ENCODE assay signal across 28 cellular contexts in genomic region chr12:113886721-113887120, GRCh38.
"Had no signal": no experiment of that assay in that cellular context is flagged by ENCODE, and none has a peak within 500 bp of the region (broad histone marks: within the 10 kb centered on the region; RNA-seq: fewer than 3 reads in every experiment).

No MANE protein-coding gene starts in this region.

- H3K27ac Mint-ChIP-seq: stimulated activated effector memory CD8-positive, alpha-beta T cell treated with anti-CD3 and anti-CD28 coated beads, Interleukin-12 subunit alpha, Interleukin-12 subunit beta, amount 100 ng/mL, for 72 hours; stimulated activated memory B cell treated with anti-CD40 and anti-IgM and Interleukin-4, amounts not matched to agents 10 μg/mL and 1 μg/mL and 100 μg/mL, for 72 hours; stimulated activated naive B cell treated with anti-CD40 and anti-IgM and Interleukin-4, amounts not matched to agents 10 μg/mL and 1 μg/mL and 100 μg/mL, for 72 hours; stimulated activated naive CD8-positive, alpha-beta T cell treated with anti-CD3 and anti-CD28 coated beads, Interleukin-15, Interleukin-2, amounts not matched to agents 100 ng/mL and 50 ng/mL, for 24 hours; type B pancreatic cell had no signal

- H3K4me3 ChIP-seq: stomach, suprapubic skin, testis, thoracic aorta, thyroid gland, tibial artery, tibial nerve, transverse colon, upper lobe of left lung, upper lobe of right lung, uterus, vagina had no signal

- H3K4me3 Mint-ChIP-seq: stimulated activated effector memory CD8-positive, alpha-beta T cell treated with anti-CD3 and anti-CD28 coated beads, Interleukin-12 subunit alpha, Interleukin-12 subunit beta, amount 100 ng/mL, for 72 hours; stimulated activated memory B cell treated with anti-CD40 and anti-IgM and Interleukin-4, amounts not matched to agents 10 μg/mL and 1 μg/mL and 100 μg/mL, for 72 hours; stimulated activated naive B cell treated with anti-CD40 and anti-IgM and Interleukin-4, amounts not matched to agents 10 μg/mL and 1 μg/mL and 100 μg/mL, for 72 hours; stimulated activated naive CD8-positive, alpha-beta T cell treated with anti-CD3 and anti-CD28 coated beads, Interleukin-15, amount 100 ng/mL, for 72 hours; stimulated activated naive CD8-positive, alpha-beta T cell treated with anti-CD3 and anti-CD28 coated beads, Interleukin-15, Interleukin-2, amounts not matched to agents 100 ng/mL and 50 ng/mL, for 24 hours; type B pancreatic cell had no signal

- H3K27ac ChIP-seq: stomach, suprapubic skin, testis, thoracic aorta, thyroid gland, tibial artery, tibial nerve, transverse colon, upper lobe of left lung, upper lobe of right lung, uterus, vagina had no signal

- H3K4me1 ChIP-seq: stomach, testis, thyroid gland, transverse colon, upper lobe of left lung, upper lobe of right lung had no signal

- ATAC-seq: stimulated activated effector memory CD8-positive, alpha-beta T cell treated with anti-CD3 and anti-CD28 coated beads, Interleukin-12 subunit alpha, Interleukin-12 subunit beta, amount 100 ng/mL, for 72 hours; stimulated activated memory B cell treated with anti-CD40 and anti-IgM and Interleukin-4, amounts not matched to agents 10 μg/mL and 1 μg/mL and 100 μg/mL, for 72 hours; stimulated activated naive B cell treated with anti-CD40 and anti-IgM and Interleukin-4, amounts not matched to agents 10 μg/mL and 1 μg/mL and 100 μg/mL, for 72 hours; stimulated activated naive CD8-positive, alpha-beta T cell treated with anti-CD3 and anti-CD28 coated beads, Interleukin-15, amount 100 ng/mL, for 72 hours; stimulated activated naive CD8-positive, alpha-beta T cell treated with anti-CD3 and anti-CD28 coated beads, Interleukin-15, Interleukin-2, amounts not matched to agents 100 U/mL and 50 U/mL, for 24 hours; upper lobe of right lung had no signal

- H3K36me3 ChIP-seq: thoracic aorta, transverse colon, upper lobe of right lung, uterus, vagina had no signal

- H3K27me3 Mint-ChIP-seq: stimulated activated memory B cell treated with anti-CD40 and anti-IgM and Interleukin-4, amounts not matched to agents 10 μg/mL and 1 μg/mL and 100 μg/mL, for 72 hours; stimulated activated naive B cell treated with anti-CD40 and anti-IgM and Interleukin-4, amounts not matched to agents 10 μg/mL and 1 μg/mL and 100 μg/mL, for 72 hours; stimulated activated naive CD8-positive, alpha-beta T cell treated with anti-CD3 and anti-CD28 coated beads, Interleukin-15, amount 100 ng/mL, for 72 hours; stimulated activated naive CD8-positive, alpha-beta T cell treated with anti-CD3 and anti-CD28 coated beads, Interleukin-15, Interleukin-2, amounts not matched to agents 100 ng/mL and 50 ng/mL, for 24 hours; type B pancreatic cell had no signal

- H3K4me1 Mint-ChIP-seq: stimulated activated memory B cell treated with anti-CD40 and anti-IgM and Interleukin-4, amounts not matched to agents 10 μg/mL and 1 μg/mL and 100 μg/mL, for 72 hours; stimulated activated naive CD8-positive, alpha-beta T cell treated with anti-CD3 and anti-CD28 coated beads, Interleukin-15, amount 100 ng/mL, for 72 hours had no signal

- DNase-seq: stimulated activated CD4-positive, alpha-beta T cell treated with anti-CD3 and anti-CD28 coated beads, Interleukin-2, amount 100 ng/mL, for 48 hours; stimulated activated CD4-positive, alpha-beta T cell treated with anti-CD3 and anti-CD28 coated beads, Interleukin-4, amount 100 ng/mL, for 1 hour; stimulated activated CD4-positive, alpha-beta T cell treated with anti-CD3 and anti-CD28 coated beads, Interleukin-4, amount 100 ng/mL, for 24 hours; stimulated activated CD4-positive, alpha-beta T cell treated with anti-CD3 and anti-CD28 coated beads, Interleukin-4, amount 100 ng/mL, for 4 hours; stimulated activated CD8-positive, alpha-beta memory T cell treated with anti-CD3 and anti-CD28 coated beads, Interleukin-4, amount 100 ng/mL, for 48 hours; stimulated activated naive B cell treated with anti-CD40 and anti-IgM and Interleukin-4, amounts not matched to agents 10 μg/mL and 1 μg/mL and 100 μg/mL, for 72 hours; stimulated activated naive CD4-positive, alpha-beta T cell; stimulated activated naive CD4-positive, alpha-beta T cell treated with Interleukin-2 at 50 U/mL for 16 hours; stimulated activated naive CD8-positive, alpha-beta T cell treated with anti-CD3 and anti-CD28 coated beads, Interleukin-15, amount 100 ng/mL, for 72 hours; stimulated activated naive CD8-positive, alpha-beta T cell treated with anti-CD3 and anti-CD28 coated beads, Interleukin-15, Interleukin-2, amounts not matched to agents 100 U/mL and 50 U/mL, for 24 hours; stomach; substantia nigra; testis; thyroid gland; tibial artery; transverse colon; trophoblast cell; upper lobe of left lung; upper lobe of right lung; uterus had no signal

- H3K9me3 Mint-ChIP-seq: stimulated activated effector memory CD8-positive, alpha-beta T cell treated with anti-CD3 and anti-CD28 coated beads, Interleukin-12 subunit alpha, Interleukin-12 subunit beta, amount 100 ng/mL, for 72 hours; stimulated activated memory B cell treated with anti-CD40 and anti-IgM and Interleukin-4, amounts not matched to agents 10 μg/mL and 1 μg/mL and 100 μg/mL, for 72 hours; stimulated activated naive B cell treated with anti-CD40 and anti-IgM and Interleukin-4, amounts not matched to agents 10 μg/mL and 1 μg/mL and 100 μg/mL, for 72 hours; stimulated activated naive CD8-positive, alpha-beta T cell treated with anti-CD3 and anti-CD28 coated beads, Interleukin-15, amount 100 ng/mL, for 72 hours; stimulated activated naive CD8-positive, alpha-beta T cell treated with anti-CD3 and anti-CD28 coated beads, Interleukin-15, Interleukin-2, amounts not matched to agents 100 ng/mL and 50 ng/mL, for 24 hours had no signal

- H3K27me3 ChIP-seq: stomach, suprapubic skin, testis, thyroid gland, tibial artery, tibial nerve, transverse colon, upper lobe of left lung, upper lobe of right lung, uterus, vagina had no signal

- H3K9me3 ChIP-seq: stomach, suprapubic skin, testis, thoracic aorta, thyroid gland, tibial artery, tibial nerve, transverse colon, upper lobe of left lung, upper lobe of right lung, uterus, vagina had no signal
